Comparison of ENCODE assay signal across 8 cellular contexts in genomic region chr16:25031441-25032307, GRCh38. TPM values are rescaled to one million over a fixed set of nuclear protein-coding genes. Genes with fewer than 3 reads are reported as not detected.
A peak's percentile ranks its signal among the peaks of the same experiment; 100 is the strongest.
DNase-seq lines count a peak whose midpoint lies in the region; ATAC-seq lines count a peak whose summit lies in the region.

No MANE protein-coding gene starts in this region.

- peak; percentile 87 for ATAC-seq in GM21367 (IDR thresholded peaks at IDR 0.05; ENCODE audit: unreplicated experiment)
- peak; percentile 100 for ATAC-seq in activated CD8-positive, alpha-beta memory T cell treated with anti-CD3 and anti-CD28 coated beads, Interleukin-2, amount 10 ng/mL, durations not matched to agents 7 days and 5 days

- no peaks in the 10 kb centered on the region for H3K27me3 Mint-ChIP-seq in activated CD8-positive, alpha-beta memory T cell treated with anti-CD3 and anti-CD28 coated beads, Interleukin-2, amount 10 ng/mL, durations not matched to agents 7 days and 5 days

- H3K79me2 ChIP-seq in mesendoderm (ENCODE audit: control insufficient read depth, insufficient read depth, low read length), result no peaks in the 10 kb centered on the region

- no peaks in the 10 kb centered on the region for H3K79me1 ChIP-seq in mesendoderm (ENCODE audit: low read length)

- no peak overlapping the region for H3K27ac ChIP-seq in mesendoderm (ENCODE audit: low read depth, low read length)

- peak overlapping the region; percentile 90 for H3K4me2 ChIP-seq in mesendoderm (ENCODE audit: low read length)

- H3K23ac ChIP-seq in mesendoderm (ENCODE audit: low read length), result no peak overlapping the region

- H3K9me3 Mint-ChIP-seq in activated CD8-positive, alpha-beta memory T cell treated with anti-CD3 and anti-CD28 coated beads, Interleukin-2, amount 10 ng/mL, durations not matched to agents 7 days and 5 days (ENCODE audit: low read depth), result no peaks in the 10 kb centered on the region

- H3K18ac ChIP-seq in mesendoderm (ENCODE audit: low read length), result no peak overlapping the region

- H3K4me3 ChIP-seq in endocrine pancreas (ENCODE audit: control insufficient read depth, insufficient read depth, low read length) (peak overlapping the region; percentile 88), mesendoderm (ENCODE audit: low read length) (peak overlapping the region; percentile 83)

- peak overlapping the region; percentile 94 for H3K27ac Mint-ChIP-seq in activated CD8-positive, alpha-beta memory T cell treated with anti-CD3 and anti-CD28 coated beads, Interleukin-2, amount 10 ng/mL, durations not matched to agents 7 days and 5 days

- H2BK120ac ChIP-seq in mesendoderm (ENCODE audit: low read depth, low read length), result no peak overlapping the region

- no peaks in the 10 kb centered on the region for H3K4me1 ChIP-seq in endocrine pancreas (ENCODE audit: control insufficient read depth, insufficient read depth, low read length)
- peaks cover 4% of the 10 kb centered on the region for H3K4me1 ChIP-seq in mesendoderm (ENCODE audit: control insufficient read depth, low read depth, low read length)

- DNase-seq in COLO829 (ENCODE audit: low spot score) (peak; percentile 98), HT1080 (ENCODE audit: low read depth) (peak; percentile 90), NOMO-1 (lab: John Stamatoyannopoulos, UW; ENCODE audit: unreplicated experiment in 2 of 2) (peak; percentile 96), mesendoderm (peak; percentile 99)
- peak; percentile 96 for DNase-seq in activated CD8-positive, alpha-beta memory T cell treated with anti-CD3 and anti-CD28 coated beads, Interleukin-2, amount 10 ng/mL, durations not matched to agents 7 days and 5 days
- peak; percentile 75 for DNase-seq in stimulated activated CD8-positive, alpha-beta memory T cell treated with anti-CD3 and anti-CD28 coated beads, Interleukin-12 subunit alpha, Interleukin-12 subunit beta, amount 100 ng/mL, for 4 hours (ENCODE audit: low read depth)

- no peak overlapping the region for H4K8ac ChIP-seq in mesendoderm (ENCODE audit: low read depth, low read length)

- H2AK5ac ChIP-seq in mesendoderm (ENCODE audit: low read length), result no peak overlapping the region

- H3K4me1 Mint-ChIP-seq in activated CD8-positive, alpha-beta memory T cell treated with anti-CD3 and anti-CD28 coated beads, Interleukin-2, amount 10 ng/mL, durations not matched to agents 7 days and 5 days, result peaks cover 33% of the 10 kb centered on the region

- CTCF ChIA-PET in activated CD8-positive, alpha-beta memory T cell treated with anti-CD3 and anti-CD28 coated beads, Interleukin-2, amount 10 ng/mL, durations not matched to agents 7 days and 5 days (lab: Charles Lee), result interaction anchor here (0.7 to 2.2 kb wide), 9 partner anchors 10 to 80 kb away, joined by 3 to 8 read pairs (median 4); partner anchors contain the start of genes ARHGAP17 and LCMT1

- no peak overlapping the region for H4K5ac ChIP-seq in mesendoderm (ENCODE audit: low read length)

- H2BK5ac ChIP-seq in mesendoderm (ENCODE audit: low read length), result no peak overlapping the region

- WGBS in mesendoderm (ENCODE audit: extremely low coverage, insufficient coverage, low lambda C conversion rate), result no CpG with 5 or more reads among the region's 51 CpGs

- H3K56ac ChIP-seq in mesendoderm (ENCODE audit: low read length), result peak overlapping the region; percentile 92

- no peak overlapping the region for H2BK15ac ChIP-seq in mesendoderm (replicated peaks; ENCODE audit: low read depth)

- H3K36me3 ChIP-seq in endocrine pancreas (ENCODE audit: control insufficient read depth, insufficient read depth, low read length), result no peaks in the 10 kb centered on the region
- H3K36me3 ChIP-seq in mesendoderm (ENCODE audit: control insufficient read depth, insufficient read depth, low read length), result no peaks in the 10 kb centered on the region

- H3K4ac ChIP-seq in mesendoderm (ENCODE audit: low read depth, low read length), result no peak overlapping the region

- no peaks in the 10 kb centered on the region for H3K27me3 ChIP-seq in endocrine pancreas (ENCODE audit: control insufficient read depth, insufficient read depth, low read length)
- H3K27me3 ChIP-seq in mesendoderm (ENCODE audit: insufficient read depth, low read length, poor library complexity), result no peaks in the 10 kb centered on the region

- H3K36me3 Mint-ChIP-seq in activated CD8-positive, alpha-beta memory T cell treated with anti-CD3 and anti-CD28 coated beads, Interleukin-2, amount 10 ng/mL, durations not matched to agents 7 days and 5 days, result no peaks in the 10 kb centered on the region

- H3K9ac ChIP-seq in endocrine pancreas (ENCODE audit: control insufficient read depth, insufficient read depth, low read length), result peak overlapping the region; percentile 50
- H3K9ac ChIP-seq in mesendoderm (ENCODE audit: low read length), result peak overlapping the region; percentile 78

- no peaks in the 10 kb centered on the region for H3K9me3 ChIP-seq in endocrine pancreas (ENCODE audit: control insufficient read depth, low read length)

- peak overlapping the region; percentile 87 for H3K4me3 Mint-ChIP-seq in activated CD8-positive, alpha-beta memory T cell treated with anti-CD3 and anti-CD28 coated beads, Interleukin-2, amount 10 ng/mL, durations not matched to agents 7 days and 5 days

RNA-seq across cellular contexts. Expression of gene ARHGAP17, which starts 16.5 kb away (rescaled TPM):
- total RNA-seq in HT1080 (2014; rRNA removed; shearing (Covaris generic)), result 18.4 and 49.4 TPM in 2 replicates
- polyA plus RNA-seq in HT1080 (2015; cell fraction: cytosol; rRNA removed), result 52.5 and 71.3 TPM in 2 replicates
- 69.1 and 75.0 TPM in 2 replicates for polyA plus RNA-seq in HT1080 (2015; cell fraction: nucleus; rRNA removed)
- 10 to 100 TPM; 69.4 to 80.8 TPM for total RNA-seq in activated CD8-positive, alpha-beta memory T cell treated with anti-CD3 and anti-CD28 coated beads, Interleukin-2, amount 10 ng/mL, durations not matched to agents 7 days and 5 days
- 61.6 TPM for polyA plus RNA-seq in mesendoderm (2013, experiment 1 of 2)
- polyA plus RNA-seq in mesendoderm (2013, experiment 2 of 2), result 62.5 TPM
